ENCODE assay signal across 8 cellular contexts in the genomic region with DNA sequence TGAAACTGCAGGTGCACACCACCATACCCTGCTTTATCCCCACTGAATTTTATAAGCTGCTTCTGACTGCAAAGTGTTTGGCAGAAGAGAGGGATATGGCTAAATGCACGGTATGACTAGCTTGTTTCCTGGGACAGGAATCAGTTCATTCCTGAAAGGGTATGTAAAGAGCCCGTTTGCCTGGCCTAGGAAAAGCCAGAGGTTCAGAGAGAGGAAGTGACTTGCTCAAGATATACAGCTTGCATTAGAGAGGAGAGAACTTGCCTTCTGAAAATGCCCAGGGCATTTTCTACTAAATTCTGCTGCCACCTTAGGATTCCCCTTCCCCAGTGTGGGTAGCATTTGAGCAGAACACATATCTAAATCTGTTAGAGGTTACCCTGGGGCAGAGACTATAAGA. TPM values are rescaled to one million over a fixed set of nuclear protein-coding genes. Genes with fewer than 3 reads are reported as not detected.
DNase-seq lines count a peak whose midpoint lies in the region; ATAC-seq and TF ChIP-seq lines count a peak whose summit lies in the region.

No MANE protein-coding gene starts in this region.

- H3K27ac ChIP-seq in OCI-LY1 (ENCODE audit: low read depth, low read length, poor library complexity, severe bottlenecking), result peak overlapping the region; percentile 68
- peak overlapping the region; percentile 43 for H3K27ac ChIP-seq in suprapubic skin

- intact Hi-C loops in left ventricle myocardium superior (cut with micrococcal nuclease), result no loop called here

- peak overlapping the region; percentile 40 for H3K4me3 ChIP-seq in OCI-LY1 (ENCODE audit: low read depth, low read length, poor library complexity, severe bottlenecking)
- H3K4me3 ChIP-seq in suprapubic skin, result no peak overlapping the region

- TF ChIP-seq CTCF in OCI-LY1 (IDR thresholded peaks at IDR 0.05; ENCODE audit: low read length), result no peak
- TF ChIP-seq CTCF in suprapubic skin (IDR thresholded peaks at IDR 0.05), result no peak

- no peaks in the 10 kb centered on the region for H3K27me3 ChIP-seq in OCI-LY1 (ENCODE audit: insufficient read depth, low read length)
- no peaks in the 10 kb centered on the region for H3K27me3 ChIP-seq in suprapubic skin

- H3K4me2 ChIP-seq in OCI-LY1 (ENCODE audit: low read length), result peak overlapping the region; percentile 70

- peak; percentile 3 for ATAC-seq in left ventricle myocardium superior

- no peaks in the 10 kb centered on the region for H3F3A ChIP-seq in OCI-LY1 (ENCODE audit: insufficient read depth, low read length)

- H3K9me3 ChIP-seq in OCI-LY1 (ENCODE audit: low read length) (no peaks in the 10 kb centered on the region), suprapubic skin (no peaks in the 10 kb centered on the region)

- peak overlapping the region; percentile 47; the same call in 1 of the 2 replicates for H3K9ac ChIP-seq in OCI-LY1 (ENCODE audit: low read length)

- H2AFZ ChIP-seq in OCI-LY1 (ENCODE audit: low read length), result peak overlapping the region; percentile 52; the same call in 1 of the 2 replicates

- TF ChIP-seq EP300 in suprapubic skin (IDR thresholded peaks at IDR 0.05), result no peak

- no peaks in the 10 kb centered on the region for H3K36me3 ChIP-seq in OCI-LY1 (ENCODE audit: insufficient read depth, low read length)
- no peaks in the 10 kb centered on the region for H3K36me3 ChIP-seq in suprapubic skin

- no peaks in the 10 kb centered on the region for H3K79me2 ChIP-seq in OCI-LY1 (ENCODE audit: insufficient read depth, low read length)

- WGBS in suprapubic skin, result 23% methylated on average over 2 of the region's 2 CpGs

- no peaks in the 10 kb centered on the region for H4K20me1 ChIP-seq in OCI-LY1 (ENCODE audit: insufficient read depth, low read length)

- H3K9me2 ChIP-seq in OCI-LY1 (ENCODE audit: low read depth, low read length), result no peaks in the 10 kb centered on the region

- no peak for TF ChIP-seq POLR2A in suprapubic skin (IDR thresholded peaks at IDR 0.05)

- peak; percentile 41 for DNase-seq in HCEC 1CT
- no peak for DNase-seq in left ventricle myocardium superior
- no peak for DNase-seq in suprapubic skin (ENCODE audit: low spot score in 2 of 2)
- no peak for DNase-seq in AG08396 (ENCODE audit: low spot score)
- DNase-seq in activated CD8-positive, alpha-beta memory T cell treated with anti-CD3 and anti-CD28 coated beads, Interleukin-2, amount 50 U/mL, for 48 hours, result no peak
- no peak for DNase-seq in NCI-H2171 (lab: John Stamatoyannopoulos, UW)
- no peak for DNase-seq in NCI-H146 (lab: John Stamatoyannopoulos, UW)

- H3K4me1 ChIP-seq in OCI-LY1 (ENCODE audit: insufficient read depth, low read length, severe bottlenecking), result peaks cover 46% of the 10 kb centered on the region
- peaks cover 15% of the 10 kb centered on the region for H3K4me1 ChIP-seq in suprapubic skin

RNA-seq across cellular contexts. Expression of a gene that starts 0.7 kb away (rescaled TPM):
- 41.8 TPM for total RNA-seq in left ventricle myocardium superior
- total RNA-seq in suprapubic skin, result 10 to 100 TPM in 3 of 4 donors, 1 to 10 TPM in 1; 8.0 to 37.4 (median 14.4) TPM
